ENCODE assay signal across 1 cellular context in the genomic region with DNA sequence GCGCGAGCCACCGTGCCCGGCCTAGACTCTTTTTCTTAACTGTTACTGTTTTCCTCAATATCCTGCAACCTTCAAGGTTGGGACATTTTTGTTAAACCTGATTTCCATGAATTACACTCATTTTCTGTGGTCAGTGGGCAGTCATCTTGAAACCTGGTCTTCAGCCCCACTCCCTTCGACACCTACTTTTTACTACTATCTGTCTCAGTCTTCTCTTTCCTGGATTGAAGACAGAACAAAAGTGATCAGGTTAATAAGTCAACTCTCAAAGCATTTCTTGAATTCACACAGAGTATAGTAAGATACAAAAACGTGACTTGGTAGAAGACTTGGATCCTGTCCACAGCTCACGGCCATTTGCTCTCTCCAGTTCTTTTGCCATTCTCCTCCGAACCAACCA.
TF ChIP-seq lines count a peak whose summit lies in the region.

No MANE protein-coding gene starts in this region.

TF ChIP-seq in WTC11, 78 proteins besides CTCF, POLR2A, EP300 and RAD21:
- no peak for TF ChIP-seq NFYB (CRISPR knock-in tag; conservative IDR thresholded peaks at IDR 0.05; ENCODE audit: low read depth)
